1 cellular context compared by ENCODE assay signal in genomic region chr19:49528211-49528771, GRCh38.
TF ChIP-seq lines count a peak whose summit lies in the region.

No MANE protein-coding gene starts in this region.

TF ChIP-seq in K562, 482 proteins besides CTCF, POLR2A, EP300 and RAD21:
- TF ChIP-seq BCLAF1 (IDR thresholded peaks at IDR 0.05; ENCODE audit: borderline replicate concordance in 1 of 2, control insufficient read depth in 1 of 2, low read depth in 2 of 2, low read length in 1 of 2): no peak
- TF ChIP-seq BACH1 (tag; IDR thresholded peaks at IDR 0.05): no peak
- TF ChIP-seq IRF9 (tag; IDR thresholded peaks at IDR 0.05): no peak
- no peak for TF ChIP-seq PKNOX1 (IDR thresholded peaks at IDR 0.05)
- no peak for TF ChIP-seq ELF1 (tag; IDR thresholded peaks at IDR 0.05)
- no peak for TF ChIP-seq SMARCA5 (IDR thresholded peaks at IDR 0.05)
- TF ChIP-seq IFI16 (CRISPR knock-in tag; IDR thresholded peaks at IDR 0.05): no peak
- peak; percentile 86 for TF ChIP-seq NR2C1 (IDR thresholded peaks at IDR 0.05)
- peak; percentile 58 for TF ChIP-seq NR2C1 (tag; IDR thresholded peaks at IDR 0.05)
